Comparison of ENCODE assay signal across 3 cellular contexts in the genomic region with DNA sequence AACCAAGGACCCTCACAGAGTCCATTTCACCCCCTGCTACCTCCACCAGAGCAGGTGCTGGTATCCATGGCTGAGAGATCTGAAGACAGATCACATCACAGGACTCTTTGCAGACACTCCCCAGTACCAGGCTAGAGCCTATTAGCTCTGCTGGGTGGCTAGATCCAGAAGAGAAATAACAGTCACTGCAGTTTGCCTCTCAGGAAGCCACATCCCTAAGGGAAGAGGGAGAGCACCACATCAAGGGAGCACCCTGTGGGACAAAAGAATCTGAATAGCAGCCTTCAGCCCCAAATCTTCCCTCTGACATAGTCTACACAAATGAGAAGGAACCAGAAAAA. TPM values are rescaled to one million over a fixed set of nuclear protein-coding genes. Genes with fewer than 3 reads are reported as not detected.
"Had no signal": no experiment of that assay in that cellular context is flagged by ENCODE, and none has a peak within 500 bp of the region (broad histone marks: within the 10 kb centered on the region; RNA-seq: fewer than 3 reads in every experiment).

No MANE protein-coding gene starts in this region.

RNA-seq across cellular contexts. Expression of a gene that starts 37.5 kb away (rescaled TPM):
- total RNA-seq: endothelial cell of umbilical vein, epithelial cell of proximal tubule, foreskin keratinocyte had no signal
